ENCODE assay signal across 8 cellular contexts in genomic region chr1:183915634-183916510, GRCh38.
DNase-seq lines count a peak whose midpoint lies in the region; ATAC-seq lines count a peak whose summit lies in the region.

No MANE protein-coding gene starts in this region.

- peak; percentile 43 for ATAC-seq in HG03280 (IDR thresholded peaks at IDR 0.05; ENCODE audit: unreplicated experiment)

- DNase-seq in activated gamma-delta T cell treated with Interleukin-2 at 50 U/mL for 16 hours (peak; percentile 68), activated gamma-delta T cell (lab: John Stamatoyannopoulos, UW) (no peak), NCI-H510A (lab: John Stamatoyannopoulos, UW) (peak; percentile 47), cerebellum (ENCODE audit: low spot score) (peak; percentile 78), left kidney (ENCODE audit: low read depth, low spot score) (peak; percentile 92)
- DNase-seq in activated CD4-positive, alpha-beta T cell treated with anti-CD3 and anti-CD28 coated beads for 24 hours (ENCODE audit: low read depth in 2 of 2) = peak; percentile 42 to 70
- DNase-seq in stimulated activated CD4-positive, alpha-beta T cell treated with anti-CD3 and anti-CD28 coated beads, Interleukin-2, amount 100 ng/mL, for 24 hours = peak; percentile 65 to 77
